Comparison of ENCODE assay signal across 30 cellular contexts in the genomic region with DNA sequence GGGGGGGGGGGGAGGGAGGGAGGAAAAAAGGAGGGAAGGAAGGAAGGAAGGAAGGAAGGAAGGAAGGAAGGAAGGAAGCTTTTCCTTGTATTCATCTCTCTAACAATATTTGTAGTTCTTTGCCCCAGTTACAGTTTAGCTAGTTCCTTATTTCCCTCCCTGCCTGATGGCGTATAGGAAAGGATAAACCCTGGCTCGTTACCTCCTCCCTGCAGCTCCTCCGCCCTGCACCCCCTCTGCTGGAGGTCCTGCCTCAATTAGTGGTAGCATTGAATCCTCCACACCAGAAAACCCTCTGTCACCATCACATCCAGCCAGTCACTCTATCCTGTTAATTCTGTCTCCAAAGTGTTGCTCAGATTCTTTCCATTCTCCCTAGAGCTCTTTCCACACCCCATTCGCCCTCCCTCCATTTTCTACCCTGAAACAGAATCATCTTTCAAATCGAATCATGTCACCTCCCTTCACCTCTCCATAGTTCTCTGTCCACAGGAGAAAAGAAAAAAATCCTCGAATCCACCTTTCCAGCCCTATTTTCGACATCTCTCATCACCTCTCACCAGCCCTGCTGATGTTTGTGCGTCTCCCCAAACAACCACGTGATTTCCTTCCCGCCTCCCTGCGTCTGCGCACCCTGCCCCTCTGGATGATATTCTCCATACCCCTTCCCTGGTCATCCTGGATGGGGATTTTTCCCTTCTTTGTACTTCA. TPM values are rescaled to one million over a fixed set of nuclear protein-coding genes. Genes with fewer than 3 reads are reported as not detected.
DNase-seq lines count a peak whose midpoint lies in the region; ATAC-seq, FAIRE-seq and TF ChIP-seq lines count a peak whose summit lies in the region.
"Had no signal": no experiment of that assay in that cellular context is flagged by ENCODE, and none has a peak within 500 bp of the region (broad histone marks: within the 10 kb centered on the region; RNA-seq: fewer than 3 reads in every experiment).

No MANE protein-coding gene starts in this region.

- CTCF ChIA-PET in H1 (lab: Charles Lee; ENCODE audit: partially characterized antibody) = interaction anchor here (0.7 to 2.8 kb wide), 5 partner anchors 8 to 129 kb away, joined by 3 to 11 read pairs (median 3); no protein-coding TSS in a partner anchor

- H3K27ac ChIP-seq in H1 (ENCODE audit: low read depth, low read length) (no peak overlapping the region), temporal lobe (ENCODE audit: low read depth, low read length) (peak overlapping the region; percentile 52)
- H3K27ac ChIP-seq: 22Rv1; BLaER1 treated with 17β-estradiol and CSF1 and Interleukin-3, amounts not matched to agents 10 nM and 100 nM; right lobe of liver; SK-N-MC; spleen; tibial nerve had no signal

- H3K18ac ChIP-seq in H1 (ENCODE audit: extremely low read depth, low read length) = no peak overlapping the region

- H3K9me3 Mint-ChIP-seq in T-helper 2 cell treated with Interferon-gamma antibody and Interleukin-4, amounts not matched to agents 5 μg/mL and 100 μg/mL, for 36 hours = no peaks in the 10 kb centered on the region
- H3K9me3 Mint-ChIP-seq: activated CD4-positive, alpha-beta memory T cell treated with anti-CD3 and anti-CD28 coated beads, Interleukin-2, amount 10 ng/mL, durations not matched to agents 7 days and 5 days; activated naive CD8-positive, alpha-beta T cell treated with anti-CD3 and anti-CD28 coated beads, Interleukin-2, amount 50 U/mL, for 24 hours; effector memory CD8-positive, alpha-beta T cell had no signal

- H3K23ac ChIP-seq in H1 (ENCODE audit: insufficient read length) = no peak overlapping the region

- ATAC-seq in HG02798 (IDR thresholded peaks at IDR 0.05; ENCODE audit: poor library complexity, unreplicated experiment) = no peak
- ATAC-seq: activated naive CD8-positive, alpha-beta T cell treated with anti-CD3 and anti-CD28 coated beads, Interleukin-2, amount 50 U/mL, for 24 hours; effector memory CD8-positive, alpha-beta T cell; right lobe of liver had no signal

- no peak for FAIRE-seq in H1 (lab: Jason Lieb, UNC)
- no peak for FAIRE-seq in H54 (lab: Jason Lieb, UNC)
- FAIRE-seq: keratinocyte had no signal

- H2BK12ac ChIP-seq in H1 (ENCODE audit: low read depth, low read length) = no peak overlapping the region

- no peaks in the 10 kb centered on the region for H4K20me1 ChIP-seq in H1 (replicated peaks in 1 of 2; ENCODE audit: control insufficient read depth in 1 of 2, insufficient read depth in 2 of 2, low read length in 2 of 2)
- H4K20me1 ChIP-seq: BLaER1 treated with 17β-estradiol and CSF1 and Interleukin-3, amounts not matched to agents 10 nM and 100 nM had no signal

- TF ChIP-seq POLR2A in H1 (IDR thresholded peaks at IDR 0.05; ENCODE audit: control extremely low read depth in 1 of 2, low read depth in 2 of 2, low read length in 2 of 2) = no peak
- TF ChIP-seq POLR2A in H54 (IDR thresholded peaks at IDR 0.05; ENCODE audit: low read depth, low read length) = no peak

- H3K56ac ChIP-seq in H1 (replicated peaks; ENCODE audit: insufficient read length, low read depth, low read length) = no peak overlapping the region

- DNase-seq in DMS 273 (lab: John Stamatoyannopoulos, UW; ENCODE audit: unreplicated experiment) = peak; percentile 30
- no peak for DNase-seq in DMS 273 treated with DMSO at 0.1 percent for 48 hours (lab: John Stamatoyannopoulos, UW)
- peak; percentile 33 for DNase-seq in NCI-H2227 treated with DMSO at 0.1 percent for 48 hours (lab: John Stamatoyannopoulos, UW)
- DNase-seq in H1 (ENCODE audit: low read depth in 1 of 2, low spot score in 2 of 2) = no peak
- no peak for DNase-seq in T-helper 2 cell treated with Interferon-gamma antibody and Interleukin-4, amounts not matched to agents 5 μg/mL and 100 μg/mL, for 36 hours (ENCODE audit: low spot score)
- DNase-seq in H54 (ENCODE audit: insufficient read length, low spot score) = no peak
- DNase-seq: activated CD4-positive, alpha-beta memory T cell treated with anti-CD3 and anti-CD28 coated beads, Interleukin-2, amount 10 ng/mL, durations not matched to agents 7 days and 5 days; activated CD4-positive, alpha-beta T cell treated with anti-CD3 and anti-CD28 coated beads for 1 hour; activated CD8-positive, alpha-beta memory T cell treated with anti-CD3 and anti-CD28 coated beads, Interleukin-2, amount 50 U/mL, for 4 hours; activated naive CD4-positive, alpha-beta T cell; activated naive CD8-positive, alpha-beta T cell treated with anti-CD3 and anti-CD28 coated beads, Interleukin-2, amount 50 U/mL, for 24 hours; cortex of kidney; DMS79 treated with DMSO at 0.1 percent for 48 hours; effector memory CD8-positive, alpha-beta T cell; GDM1; KBM-7; NCI-H1105; NCI-H774; right lobe of liver; spleen; stimulated activated CD4-positive, alpha-beta T cell treated with anti-CD3 and anti-CD28 coated beads, Interleukin-4, amount 100 ng/mL, for 1 hour; T-helper 1 cell had no signal

- no peak overlapping the region for H2BK15ac ChIP-seq in H1 (ENCODE audit: low read length)

- H3K27ac Mint-ChIP-seq in T-helper 2 cell treated with Interferon-gamma antibody and Interleukin-4, amounts not matched to agents 5 μg/mL and 100 μg/mL, for 36 hours = no peak overlapping the region
- H3K27ac Mint-ChIP-seq: activated CD4-positive, alpha-beta memory T cell treated with anti-CD3 and anti-CD28 coated beads, Interleukin-2, amount 10 ng/mL, durations not matched to agents 7 days and 5 days; activated naive CD8-positive, alpha-beta T cell treated with anti-CD3 and anti-CD28 coated beads, Interleukin-2, amount 50 U/mL, for 24 hours; effector memory CD8-positive, alpha-beta T cell; progenitor cell of endocrine pancreas had no signal

- no peak for TF ChIP-seq RAD21 in H1 (IDR thresholded peaks at IDR 0.05 in 1 of 2, conservative IDR thresholded peaks at IDR 0.05 in 1 of 2; ENCODE audit: low read depth in 2 of 2, low read length in 2 of 2)

- no peak for TF ChIP-seq EP300 in H1 (IDR thresholded peaks at IDR 0.05; ENCODE audit: borderline replicate concordance in 1 of 2, low read depth in 2 of 2, low read length in 2 of 2)

- 79% methylated on average over 12 of the region's 12 CpGs; no CpG with 5 or more reads in 1 of the 2 experiments for WGBS in H1 (ENCODE audit: extremely low coverage in 1 of 2, insufficient coverage in 1 of 2, insufficient read length in 1 of 2, insufficient replicate concordance in 2 of 2, low coverage in 1 of 2, low lambda C conversion rate in 2 of 2, missing lambda C conversion rate in 1 of 2), 2 experiments

- no peak for TF ChIP-seq CTCF in H1 (IDR thresholded peaks at IDR 0.05; ENCODE audit: control extremely low read depth in 1 of 3, insufficient read depth in 1 of 3, low read depth in 1 of 3, low read length in 3 of 3)

- H3K9ac ChIP-seq in H1 (replicated peaks in 1 of 4; ENCODE audit: extremely low read depth in 1 of 4, low read depth in 3 of 4, low read length in 3 of 4) = no peak overlapping the region
- H3K9ac ChIP-seq: BLaER1 treated with 17β-estradiol and CSF1 and Interleukin-3, amounts not matched to agents 10 nM and 100 nM had no signal

- H3K4me3 ChIP-seq in H1 (ENCODE audit: extremely low read depth in 1 of 4, insufficient read depth in 2 of 4, low read depth in 3 of 4, low read length in 4 of 4) = no peak overlapping the region
- H3K4me3 ChIP-seq: BLaER1 treated with 17β-estradiol and CSF1 and Interleukin-3, amounts not matched to agents 10 nM and 100 nM; right lobe of liver; SK-N-MC; spleen; tibial nerve had no signal

- H4K91ac ChIP-seq in H1 (replicated peaks; ENCODE audit: insufficient read length, low read length) = no peak overlapping the region

- H3K14ac ChIP-seq in H1 (ENCODE audit: insufficient read length) = no peak overlapping the region

- peaks cover 11% of the 10 kb centered on the region for H3K27me3 Mint-ChIP-seq in T-helper 2 cell treated with Interferon-gamma antibody and Interleukin-4, amounts not matched to agents 5 μg/mL and 100 μg/mL, for 36 hours (ENCODE audit: low read depth)
- H3K27me3 Mint-ChIP-seq: activated naive CD8-positive, alpha-beta T cell treated with anti-CD3 and anti-CD28 coated beads, Interleukin-2, amount 50 U/mL, for 24 hours; progenitor cell of endocrine pancreas had no signal

- no peaks in the 10 kb centered on the region for H3K4me1 Mint-ChIP-seq in T-helper 2 cell treated with Interferon-gamma antibody and Interleukin-4, amounts not matched to agents 5 μg/mL and 100 μg/mL, for 36 hours (ENCODE audit: low read depth)
- H3K4me1 Mint-ChIP-seq: activated CD4-positive, alpha-beta memory T cell treated with anti-CD3 and anti-CD28 coated beads, Interleukin-2, amount 10 ng/mL, durations not matched to agents 7 days and 5 days; activated naive CD8-positive, alpha-beta T cell treated with anti-CD3 and anti-CD28 coated beads, Interleukin-2, amount 50 U/mL, for 24 hours had no signal

- peak overlapping the region; percentile 2 for H2AFZ ChIP-seq in H1 (ENCODE audit: low read length)

- H3K27me3 ChIP-seq in H1 (replicated peaks in 1 of 4; ENCODE audit: control insufficient read depth in 3 of 4, extremely low read depth in 1 of 4, insufficient read depth in 3 of 4, low read length in 3 of 4) = no peaks in the 10 kb centered on the region
- H3K27me3 ChIP-seq: BLaER1 treated with 17β-estradiol and CSF1 and Interleukin-3, amounts not matched to agents 10 nM and 100 nM; right lobe of liver; spleen; tibial nerve had no signal

- no peaks in the 10 kb centered on the region for H3K9me3 ChIP-seq in H1 (ENCODE audit: insufficient read depth in 2 of 2, low read depth in 1 of 2, low read length in 1 of 2)
- H3K9me3 ChIP-seq: BLaER1 treated with 17β-estradiol and CSF1 and Interleukin-3, amounts not matched to agents 10 nM and 100 nM; right lobe of liver; spleen; tibial nerve had no signal

- no peaks in the 10 kb centered on the region for H3K79me2 ChIP-seq in H1 (ENCODE audit: control insufficient read depth in 1 of 2, insufficient read depth in 2 of 2, low read length in 2 of 2)

- H3K79me1 ChIP-seq in H1 (ENCODE audit: low read depth, low read length) = no peaks in the 10 kb centered on the region

- H3K36me3 Mint-ChIP-seq in T-helper 2 cell treated with Interferon-gamma antibody and Interleukin-4, amounts not matched to agents 5 μg/mL and 100 μg/mL, for 36 hours (ENCODE audit: low read depth) = no peaks in the 10 kb centered on the region

- no peak overlapping the region for H4K5ac ChIP-seq in H1 (ENCODE audit: insufficient read length, low read depth, low read length)

- H2BK20ac ChIP-seq in H1 (ENCODE audit: low read length) = no peak overlapping the region

- H3K4me3 Mint-ChIP-seq in T-helper 2 cell treated with Interferon-gamma antibody and Interleukin-4, amounts not matched to agents 5 μg/mL and 100 μg/mL, for 36 hours = no peak overlapping the region
- H3K4me3 Mint-ChIP-seq: activated CD4-positive, alpha-beta memory T cell treated with anti-CD3 and anti-CD28 coated beads, Interleukin-2, amount 10 ng/mL, durations not matched to agents 7 days and 5 days; activated naive CD8-positive, alpha-beta T cell treated with anti-CD3 and anti-CD28 coated beads, Interleukin-2, amount 50 U/mL, for 24 hours; effector memory CD8-positive, alpha-beta T cell had no signal

- H3K4me2 ChIP-seq in H1 (ENCODE audit: insufficient read depth in 1 of 2, low read depth in 2 of 2, low read length in 2 of 2) = no peak overlapping the region
- H3K4me2 ChIP-seq: BLaER1 treated with 17β-estradiol and CSF1 and Interleukin-3, amounts not matched to agents 10 nM and 100 nM had no signal

- H2BK120ac ChIP-seq in H1 (replicated peaks; ENCODE audit: low read depth, low read length) = no peak overlapping the region

- POLR2A ChIA-PET in H1 (lab: Charles Lee; ENCODE audit: partially characterized antibody) = no interaction called here

- H3K36me3 ChIP-seq in H1 (ENCODE audit: control insufficient read depth in 2 of 4, insufficient read depth in 4 of 4, low read length in 3 of 4) = no peaks in the 10 kb centered on the region
- H3K36me3 ChIP-seq: BLaER1 treated with 17β-estradiol and CSF1 and Interleukin-3, amounts not matched to agents 10 nM and 100 nM; right lobe of liver; spleen; tibial nerve had no signal

- H3K23me2 ChIP-seq in H1 (ENCODE audit: low read depth, low read length) = no peaks in the 10 kb centered on the region

- no peak overlapping the region for H4K8ac ChIP-seq in H1 (ENCODE audit: extremely low read depth, insufficient read depth, low read length)

- H2AK5ac ChIP-seq in H1 (ENCODE audit: low read depth, low read length) = no peak overlapping the region

- H3K4ac ChIP-seq in H1 (replicated peaks; ENCODE audit: insufficient read length, low read depth, low read length) = no peak overlapping the region

- no peaks in the 10 kb centered on the region for H3K4me1 ChIP-seq in H1 (replicated peaks in 1 of 4; ENCODE audit: control insufficient read depth in 3 of 4, insufficient read depth in 4 of 4, low read length in 3 of 4)
- H3K4me1 ChIP-seq: BLaER1 treated with 17β-estradiol and CSF1 and Interleukin-3, amounts not matched to agents 10 nM and 100 nM; right lobe of liver; tibial nerve had no signal

- no peak overlapping the region for H2BK5ac ChIP-seq in H1 (ENCODE audit: low read depth, low read length)

RNA-seq across cellular contexts. Expression of a gene that starts 36.8 kb away (rescaled TPM):
- 17.9 and 21.8 TPM in 2 replicates for total RNA-seq in H1 (2021; fragmentation: NEBNext Ultra II Directional; extraction: Animal tissue kit (Norgen Biotek cat#: 25700))
- polyA plus RNA-seq in H1 (2011; rRNA removed) = 3.9 and 6.8 TPM in 2 replicates
- polyA plus RNA-seq in H1 (2011; cell fraction: cytosol; rRNA removed) = 10.4 TPM
- polyA plus RNA-seq in H1 (2011; cell fraction: nucleus; rRNA removed) = 2.4 TPM
- 10.9 to 29.1 TPM (median 11.5 TPM) in 4 replicates for polyA plus RNA-seq in H1 (2012, experiment 1 of 2)
- 2.7 TPM for polyA plus RNA-seq in H1 (2012, experiment 2 of 2)
- polyA plus RNA-seq in H1 (2013, experiment 1 of 2) = 29.6 TPM
- 27.0 TPM for polyA plus RNA-seq in H1 (2013, experiment 2 of 2)
- polyA minus RNA-seq in H1 (2011; rRNA and poly(A)+ RNA removed) = 8.5 and 10.2 TPM in 2 replicates
- 5.6 TPM for polyA minus RNA-seq in H1 (2011; cell fraction: cytosol; rRNA and poly(A)+ RNA removed)
- polyA minus RNA-seq in H1 (2011; cell fraction: nucleus; rRNA and poly(A)+ RNA removed) = 8.1 TPM
- total RNA-seq in temporal lobe = 42.0 TPM

Comparison
In these comparisons a context has a peak if more than half of its experiments do, and no peak if none do; other contexts are left out.
1. DNase-seq: peak in DMS 273 (single experiment) and NCI-H2227 treated with DMSO at 0.1 percent for 48 hours (single experiment); none in DMS 273 treated with DMSO at 0.1 percent for 48 hours (single experiment), H1 (0 of 2), T-helper 2 cell treated with Interferon-gamma antibody and Interleukin-4, amounts not matched to agents 5 μg/mL and 100 μg/mL, for 36 hours (single experiment) and H54 (single experiment).